36 cellular contexts compared by ENCODE assay signal in genomic region chr4:74307163-74307562, GRCh38. TPM values are rescaled to one million over a fixed set of nuclear protein-coding genes. Genes with fewer than 3 reads are reported as not detected.
"Had no signal": no experiment of that assay in that cellular context is flagged by ENCODE, and none has a peak within 500 bp of the region (broad histone marks: within the 10 kb centered on the region; RNA-seq: fewer than 3 reads in every experiment).

No MANE protein-coding gene starts in this region.

- H3K27me3 Mint-ChIP-seq: activated CD4-positive, alpha-beta memory T cell treated with anti-CD3 and anti-CD28 coated beads for 36 hours; activated CD4-positive, alpha-beta T cell treated with anti-CD3 and anti-CD28 coated beads for 36 hours; activated CD4-positive, alpha-beta T cell treated with anti-CD3 and anti-CD28 coated beads, Interleukin-2, amount 10 ng/mL, durations not matched to agents 24 days and 14 days; activated CD8-positive, alpha-beta memory T cell treated with anti-CD3 and anti-CD28 coated beads, Interleukin-2, amount 10 ng/mL, durations not matched to agents 7 days and 5 days; activated naive CD4-positive, alpha-beta T cell treated with anti-CD3 and anti-CD28 coated beads, Interleukin-2, amount 50 U/mL, for 24 hours; activated naive CD8-positive, alpha-beta T cell treated with anti-CD3 and anti-CD28 coated beads for 36 hours; activated naive CD8-positive, alpha-beta T cell treated with anti-CD3 and anti-CD28 coated beads, Interleukin-2, amount 50 U/mL, for 24 hours had no signal

- H3K36me3 Mint-ChIP-seq: activated CD4-positive, alpha-beta memory T cell treated with anti-CD3 and anti-CD28 coated beads for 36 hours; activated CD8-positive, alpha-beta memory T cell treated with anti-CD3 and anti-CD28 coated beads, Interleukin-2, amount 10 ng/mL, durations not matched to agents 7 days and 5 days; activated naive CD4-positive, alpha-beta T cell treated with anti-CD3 and anti-CD28 coated beads, Interleukin-2, amount 50 U/mL, for 24 hours; activated naive CD8-positive, alpha-beta T cell treated with anti-CD3 and anti-CD28 coated beads for 36 hours had no signal

- H3K4me3 Mint-ChIP-seq: activated CD4-positive, alpha-beta memory T cell treated with anti-CD3 and anti-CD28 coated beads for 36 hours; activated CD4-positive, alpha-beta T cell treated with anti-CD3 and anti-CD28 coated beads for 36 hours; activated CD4-positive, alpha-beta T cell treated with anti-CD3 and anti-CD28 coated beads, Interleukin-2, amount 10 ng/mL, durations not matched to agents 24 days and 14 days; activated CD8-positive, alpha-beta memory T cell treated with anti-CD3 and anti-CD28 coated beads, Interleukin-2, amount 10 ng/mL, durations not matched to agents 7 days and 5 days; activated CD8-positive, alpha-beta T cell treated with anti-CD3 and anti-CD28 coated beads, Interleukin-2, amount 10 ng/mL, durations not matched to agents 7 days and 5 days; activated naive CD4-positive, alpha-beta T cell treated with anti-CD3 and anti-CD28 coated beads for 36 hours; activated naive CD4-positive, alpha-beta T cell treated with anti-CD3 and anti-CD28 coated beads, Interleukin-2, amount 50 U/mL, for 24 hours; activated naive CD8-positive, alpha-beta T cell treated with anti-CD3 and anti-CD28 coated beads for 36 hours; activated naive CD8-positive, alpha-beta T cell treated with anti-CD3 and anti-CD28 coated beads, Interleukin-2, amount 50 U/mL, for 24 hours; activated T-helper 1 cell treated with anti-CD3 and anti-CD28 coated beads, Interleukin-12 subunit alpha, Interleukin-12 subunit beta, Interleukin-2, Interleukin-4 antibody, amounts not matched to agents 30 ng/mL and 10 ng/mL and 1 ng/mL, durations not matched to agents 14 hours and 24 hours and 36 hours; central memory CD8-positive, alpha-beta T cell; effector memory CD8-positive, alpha-beta T cell had no signal

- H3K27ac Mint-ChIP-seq: activated CD4-positive, alpha-beta memory T cell treated with anti-CD3 and anti-CD28 coated beads for 36 hours; activated CD4-positive, alpha-beta T cell treated with anti-CD3 and anti-CD28 coated beads for 36 hours; activated CD4-positive, alpha-beta T cell treated with anti-CD3 and anti-CD28 coated beads, Interleukin-2, amount 10 ng/mL, durations not matched to agents 24 days and 14 days; activated CD8-positive, alpha-beta memory T cell treated with anti-CD3 and anti-CD28 coated beads, Interleukin-2, amount 10 ng/mL, durations not matched to agents 7 days and 5 days; activated CD8-positive, alpha-beta T cell treated with anti-CD3 and anti-CD28 coated beads, Interleukin-2, amount 10 ng/mL, durations not matched to agents 7 days and 5 days; activated naive CD4-positive, alpha-beta T cell treated with anti-CD3 and anti-CD28 coated beads for 36 hours; activated naive CD4-positive, alpha-beta T cell treated with anti-CD3 and anti-CD28 coated beads, Interleukin-2, amount 50 U/mL, for 24 hours; activated naive CD8-positive, alpha-beta T cell treated with anti-CD3 and anti-CD28 coated beads for 36 hours; activated naive CD8-positive, alpha-beta T cell treated with anti-CD3 and anti-CD28 coated beads, Interleukin-2, amount 50 U/mL, for 24 hours; activated T-helper 1 cell treated with anti-CD3 and anti-CD28 coated beads, Interleukin-12 subunit alpha, Interleukin-12 subunit beta, Interleukin-2, Interleukin-4 antibody, amounts not matched to agents 30 ng/mL and 10 ng/mL and 1 ng/mL, durations not matched to agents 14 hours and 24 hours and 36 hours; activated T-helper 2 cell treated with anti-CD3 and anti-CD28 coated beads, Interferon-gamma antibody, Interleukin-2, Interleukin-4, amounts not matched to agents 10 μg/mL and 5 μg/mL and 100 μg/mL, durations not matched to agents 14 hours and 24 hours and 36 hours; effector memory CD8-positive, alpha-beta T cell had no signal

- H3K27me3 ChIP-seq: adrenal gland, brain microvascular endothelial cell, foreskin keratinocyte, gastrocnemius medialis, heart left ventricle had no signal

- H3K4me1 Mint-ChIP-seq: central memory CD8-positive, alpha-beta T cell had no signal

- H3K4me3 ChIP-seq: adrenal gland, coronary artery, gastrocnemius medialis, heart left ventricle had no signal

- FAIRE-seq: bronchial epithelial cell, endothelial cell of umbilical vein had no signal

- H3K4me1 ChIP-seq: adrenal gland, gastrocnemius medialis, heart left ventricle had no signal

- H3K36me3 ChIP-seq: adrenal gland, brain microvascular endothelial cell, gastrocnemius medialis, heart left ventricle had no signal

- DNase-seq: activated CD4-positive, alpha-beta memory T cell treated with anti-CD3 and anti-CD28 coated beads for 36 hours; activated CD4-positive, alpha-beta T cell treated with anti-CD3 and anti-CD28 coated beads, Interleukin-2, amount 10 ng/mL, durations not matched to agents 24 days and 14 days; activated CD4-positive, CD25-positive, alpha-beta regulatory T cell; activated CD4-positive, CD25-positive, alpha-beta regulatory T cell treated with anti-CD3 and anti-CD28 coated beads, Interleukin-2, amount 50 U/mL, for 72 hours; activated CD8-positive, alpha-beta memory T cell treated with anti-CD3 and anti-CD28 coated beads, Interleukin-2, amount 10 ng/mL, durations not matched to agents 7 days and 5 days; activated CD8-positive, alpha-beta memory T cell treated with anti-CD3 and anti-CD28 coated beads, Interleukin-2, amount 50 U/mL, for 4 hours; activated CD8-positive, alpha-beta T cell treated with anti-CD3 and anti-CD28 coated beads, Interleukin-2, amount 10 ng/mL, durations not matched to agents 7 days and 5 days; activated effector memory CD4-positive, alpha-beta T cell treated with anti-CD3 and anti-CD28 coated beads, Interleukin-2, amount 50 U/mL, for 16 hours; activated naive CD4-positive, alpha-beta T cell treated with anti-CD3 and anti-CD28 coated beads for 36 hours; activated naive CD8-positive, alpha-beta T cell treated with anti-CD3 and anti-CD28 coated beads for 36 hours; activated naive CD8-positive, alpha-beta T cell treated with anti-CD3 and anti-CD28 coated beads, Interleukin-2, amount 50 U/mL, for 24 hours; activated T-cell treated with anti-CD3 and anti-CD28 coated beads, Interleukin-2, amount 50 U/mL, for 1 hour; activated T-cell treated with anti-CD3 and anti-CD28 coated beads, Interleukin-2, amount 50 U/mL, for 48 hours; adrenal gland; amygdala; aorta; dermis blood vessel endothelial cell; effector CD4-positive, alpha-beta T cell; effector memory CD8-positive, alpha-beta T cell; foreskin keratinocyte; gastrocnemius medialis; glutamatergic neuron; heart left ventricle had no signal

- ATAC-seq: activated CD4-positive, alpha-beta T cell treated with anti-CD3 and anti-CD28 coated beads for 36 hours; activated CD8-positive, alpha-beta memory T cell treated with anti-CD3 and anti-CD28 coated beads, Interleukin-2, amount 10 ng/mL, durations not matched to agents 7 days and 5 days; activated CD8-positive, alpha-beta T cell treated with anti-CD3 and anti-CD28 coated beads, Interleukin-2, amount 10 ng/mL, durations not matched to agents 7 days and 5 days; activated naive CD8-positive, alpha-beta T cell treated with anti-CD3 and anti-CD28 coated beads, Interleukin-2, amount 50 U/mL, for 24 hours; effector memory CD8-positive, alpha-beta T cell; esophagus mucosa; gastrocnemius medialis; heart left ventricle had no signal

- H3K9me3 ChIP-seq: adrenal gland, gastrocnemius medialis, heart left ventricle had no signal

- H3K27ac ChIP-seq: adrenal gland, brain microvascular endothelial cell, coronary artery, foreskin keratinocyte, gastrocnemius medialis, heart left ventricle had no signal

- H3K9me3 Mint-ChIP-seq: activated CD4-positive, alpha-beta memory T cell treated with anti-CD3 and anti-CD28 coated beads for 36 hours; activated CD4-positive, alpha-beta T cell treated with anti-CD3 and anti-CD28 coated beads, Interleukin-2, amount 10 ng/mL, durations not matched to agents 24 days and 14 days; activated naive CD4-positive, alpha-beta T cell treated with anti-CD3 and anti-CD28 coated beads for 36 hours; activated naive CD4-positive, alpha-beta T cell treated with anti-CD3 and anti-CD28 coated beads, Interleukin-2, amount 50 U/mL, for 24 hours; activated naive CD8-positive, alpha-beta T cell treated with anti-CD3 and anti-CD28 coated beads for 36 hours; activated naive CD8-positive, alpha-beta T cell treated with anti-CD3 and anti-CD28 coated beads, Interleukin-2, amount 50 U/mL, for 24 hours; activated T-helper 1 cell treated with anti-CD3 and anti-CD28 coated beads, Interleukin-12 subunit alpha, Interleukin-12 subunit beta, Interleukin-2, Interleukin-4 antibody, amounts not matched to agents 30 ng/mL and 10 ng/mL and 1 ng/mL, durations not matched to agents 14 hours and 24 hours and 36 hours; activated T-helper 2 cell treated with anti-CD3 and anti-CD28 coated beads, Interferon-gamma antibody, Interleukin-2, Interleukin-4, amounts not matched to agents 10 μg/mL and 5 μg/mL and 100 μg/mL, durations not matched to agents 14 hours and 24 hours and 36 hours; central memory CD8-positive, alpha-beta T cell; effector memory CD8-positive, alpha-beta T cell had no signal

RNA-seq across cellular contexts. Expression of gene EPGN, which starts 1.1 kb away (rescaled TPM):
- total RNA-seq: activated CD4-positive, alpha-beta memory T cell treated with anti-CD3 and anti-CD28 coated beads for 36 hours; activated CD4-positive, alpha-beta T cell treated with anti-CD3 and anti-CD28 coated beads, Interleukin-2, amount 10 ng/mL, durations not matched to agents 24 days and 14 days; activated CD8-positive, alpha-beta memory T cell treated with anti-CD3 and anti-CD28 coated beads for 36 hours; activated CD8-positive, alpha-beta memory T cell treated with anti-CD3 and anti-CD28 coated beads, Interleukin-2, amount 10 ng/mL, durations not matched to agents 7 days and 5 days; activated CD8-positive, alpha-beta T cell treated with anti-CD3 and anti-CD28 coated beads, Interleukin-2, amount 10 ng/mL, durations not matched to agents 7 days and 5 days; activated naive CD4-positive, alpha-beta T cell treated with anti-CD3 and anti-CD28 coated beads for 36 hours; activated naive CD8-positive, alpha-beta T cell treated with anti-CD3 and anti-CD28 coated beads for 36 hours; activated T-helper 1 cell treated with anti-CD3 and anti-CD28 coated beads, Interleukin-12 subunit alpha, Interleukin-12 subunit beta, Interleukin-2, Interleukin-4 antibody, amounts not matched to agents 30 ng/mL and 10 ng/mL and 1 ng/mL, durations not matched to agents 14 hours and 24 hours and 36 hours; activated T-helper 2 cell treated with anti-CD3 and anti-CD28 coated beads, Interferon-gamma antibody, Interleukin-2, Interleukin-4, amounts not matched to agents 10 μg/mL and 5 μg/mL and 100 μg/mL, durations not matched to agents 14 hours and 24 hours and 36 hours; cardiac septum; gastrocnemius medialis; T-helper 1 cell treated with Interleukin-12 subunit alpha and Interleukin-12 subunit beta and Interleukin-4 antibody, amounts not matched to agents 30 ng/mL and 1 ng/mL, for 36 hours had no signal
- polyA plus RNA-seq: endothelial cell of umbilical vein, heart left ventricle had no signal

RNA-seq across cellular contexts. Expression of gene EREG, which starts 57.8 kb away (rescaled TPM):
- total RNA-seq: activated CD4-positive, alpha-beta memory T cell treated with anti-CD3 and anti-CD28 coated beads for 36 hours; activated CD4-positive, alpha-beta T cell treated with anti-CD3 and anti-CD28 coated beads for 36 hours; activated CD4-positive, alpha-beta T cell treated with anti-CD3 and anti-CD28 coated beads, Interleukin-2, amount 10 ng/mL, durations not matched to agents 24 days and 14 days; activated CD8-positive, alpha-beta memory T cell treated with anti-CD3 and anti-CD28 coated beads for 36 hours; activated CD8-positive, alpha-beta memory T cell treated with anti-CD3 and anti-CD28 coated beads, Interleukin-2, amount 10 ng/mL, durations not matched to agents 7 days and 5 days; activated CD8-positive, alpha-beta T cell treated with anti-CD3 and anti-CD28 coated beads, Interleukin-2, amount 10 ng/mL, durations not matched to agents 7 days and 5 days; activated naive CD4-positive, alpha-beta T cell treated with anti-CD3 and anti-CD28 coated beads for 36 hours; activated naive CD8-positive, alpha-beta T cell treated with anti-CD3 and anti-CD28 coated beads for 36 hours; activated T-helper 1 cell treated with anti-CD3 and anti-CD28 coated beads, Interleukin-12 subunit alpha, Interleukin-12 subunit beta, Interleukin-2, Interleukin-4 antibody, amounts not matched to agents 30 ng/mL and 10 ng/mL and 1 ng/mL, durations not matched to agents 14 hours and 24 hours and 36 hours; activated T-helper 2 cell treated with anti-CD3 and anti-CD28 coated beads, Interferon-gamma antibody, Interleukin-2, Interleukin-4, amounts not matched to agents 10 μg/mL and 5 μg/mL and 100 μg/mL, durations not matched to agents 14 hours and 24 hours and 36 hours; endothelial cell of umbilical vein; T-helper 1 cell treated with Interleukin-12 subunit alpha and Interleukin-12 subunit beta and Interleukin-4 antibody, amounts not matched to agents 30 ng/mL and 1 ng/mL, for 36 hours had no signal
- polyA plus RNA-seq: endothelial cell of umbilical vein had no signal
